ENCODE assay signal across 8 cellular contexts in genomic region chr17:81977211-81978091, GRCh38. TPM values are rescaled to one million over a fixed set of nuclear protein-coding genes. Genes with fewer than 3 reads are reported as not detected.
A peak's percentile ranks its signal among the peaks of the same experiment; 100 is the strongest.
DNase-seq lines count a peak whose midpoint lies in the region; ATAC-seq and TF ChIP-seq lines count a peak whose summit lies in the region.

Gene ASPSCR1, plus strand, starts transcription at chr17:81977629. Its CDS starts 18 bp downstream, at chr17:81977647.

- CTCF ChIA-PET in RWPE1 (lab: Yijun Ruan, JAX), result interaction anchor here (0.6 to 1.0 kb wide), 2 partner anchors 11 to 60 kb away, joined by 3 to 4 read pairs; partner anchors contain the start of gene DCXR

- intact Hi-C loops in activated T-helper 2 cell treated with anti-CD3 and anti-CD28 coated beads, Interferon-gamma antibody, Interleukin-2, Interleukin-4, amounts not matched to agents 10 μg/mL and 5 μg/mL and 100 μg/mL, durations not matched to agents 14 hours and 24 hours and 36 hours (cut with micrococcal nuclease), result loop anchor here (1.0 kb wide), 1 partner anchor 9 kb away; no protein-coding TSS in a partner anchor

- POLR2A ChIA-PET in RWPE1 (lab: Yijun Ruan, JAX; ENCODE audit: low non-redundant PET), result interaction anchor here (0.6 to 1.2 kb wide), 3 partner anchors 8 to 14 kb away, joined by 3 to 5 read pairs (median 3); no protein-coding TSS in a partner anchor

- H3K36me3 Mint-ChIP-seq in activated T-helper 2 cell treated with anti-CD3 and anti-CD28 coated beads, Interferon-gamma antibody, Interleukin-2, Interleukin-4, amounts not matched to agents 10 μg/mL and 5 μg/mL and 100 μg/mL, durations not matched to agents 14 hours and 24 hours and 36 hours (ENCODE audit: low read depth), result peaks cover 13% of the 10 kb centered on the region
- H3K36me3 Mint-ChIP-seq in nephron (ENCODE audit: low read depth), result peaks cover 13% of the 10 kb centered on the region

- DNase-seq in DMS79 treated with DMSO at 0.1 percent for 48 hours (lab: John Stamatoyannopoulos, UW) (peak; percentile 55), KG1 (lab: John Stamatoyannopoulos, UW) (peak; percentile 88), RWPE1 (ENCODE audit: low spot score) (peak; percentile 83), fibroblast of pulmonary artery (ENCODE audit: low read depth) (peak; percentile 93)
- peak; percentile 87 for DNase-seq in activated T-helper 2 cell treated with anti-CD3 and anti-CD28 coated beads, Interferon-gamma antibody, Interleukin-2, Interleukin-4, amounts not matched to agents 10 μg/mL and 5 μg/mL and 100 μg/mL, durations not matched to agents 14 hours and 24 hours and 36 hours (ENCODE audit: low spot score)
- peak; percentile 83 for DNase-seq in stimulated activated naive CD4-positive, alpha-beta T cell treated with Interleukin-2 at 50 U/mL for 16 hours (lab: John Stamatoyannopoulos, UW)

- peak within 1 kb of the TSS; percentile 81 for H3K4me3 ChIP-seq in fibroblast of pulmonary artery (replicated peaks; ENCODE audit: low read depth, low read length)

- peaks cover 6% of the 10 kb centered on the region for H3K27me3 Mint-ChIP-seq in activated T-helper 2 cell treated with anti-CD3 and anti-CD28 coated beads, Interferon-gamma antibody, Interleukin-2, Interleukin-4, amounts not matched to agents 10 μg/mL and 5 μg/mL and 100 μg/mL, durations not matched to agents 14 hours and 24 hours and 36 hours (ENCODE audit: low read depth)
- no peaks in the 10 kb centered on the region for H3K27me3 Mint-ChIP-seq in nephron (ENCODE audit: low read depth)

- peaks cover 7% of the 10 kb centered on the region for H3K9me3 Mint-ChIP-seq in activated T-helper 2 cell treated with anti-CD3 and anti-CD28 coated beads, Interferon-gamma antibody, Interleukin-2, Interleukin-4, amounts not matched to agents 10 μg/mL and 5 μg/mL and 100 μg/mL, durations not matched to agents 14 hours and 24 hours and 36 hours
- H3K9me3 Mint-ChIP-seq in nephron, result peaks cover 11% of the 10 kb centered on the region

- peak within 1 kb of the TSS; percentile 86 for H3K27ac Mint-ChIP-seq in activated T-helper 2 cell treated with anti-CD3 and anti-CD28 coated beads, Interferon-gamma antibody, Interleukin-2, Interleukin-4, amounts not matched to agents 10 μg/mL and 5 μg/mL and 100 μg/mL, durations not matched to agents 14 hours and 24 hours and 36 hours
- H3K27ac Mint-ChIP-seq in nephron, result peak within 1 kb of the TSS; percentile 83 to 99 (median 88)

- H3K27ac ChIP-seq in RWPE1, result peak within 1 kb of the TSS; percentile 88

- peaks cover 22% of the 10 kb centered on the region for H3K4me1 Mint-ChIP-seq in activated T-helper 2 cell treated with anti-CD3 and anti-CD28 coated beads, Interferon-gamma antibody, Interleukin-2, Interleukin-4, amounts not matched to agents 10 μg/mL and 5 μg/mL and 100 μg/mL, durations not matched to agents 14 hours and 24 hours and 36 hours (ENCODE audit: low read depth)
- H3K4me1 Mint-ChIP-seq in nephron, result peaks cover 16% of the 10 kb centered on the region

- TF ChIP-seq CTCF in RWPE1 (conservative IDR thresholded peaks at IDR 0.05; ENCODE audit: low read depth) (no peak), fibroblast of pulmonary artery (IDR thresholded peaks at IDR 0.05; ENCODE audit: low read length, missing control alignments) (no peak), nephron (IDR thresholded peaks at IDR 0.05; ENCODE audit: unreplicated experiment in 3 of 3) (no peak)

- H3K4me3 Mint-ChIP-seq in activated T-helper 2 cell treated with anti-CD3 and anti-CD28 coated beads, Interferon-gamma antibody, Interleukin-2, Interleukin-4, amounts not matched to agents 10 μg/mL and 5 μg/mL and 100 μg/mL, durations not matched to agents 14 hours and 24 hours and 36 hours (ENCODE audit: low read depth), result peak within 1 kb of the TSS; percentile 94
- peak within 1 kb of the TSS; percentile 96 to 97 (median 96) for H3K4me3 Mint-ChIP-seq in nephron

- ATAC-seq in GM21723 (IDR thresholded peaks at IDR 0.05; ENCODE audit: unreplicated experiment), result peak; percentile 79

RNA-seq across cellular contexts. Expression of gene ASPSCR1, which starts in this region (rescaled TPM):
- 32.9 and 33.8 TPM in 2 replicates for total RNA-seq in activated T-helper 2 cell treated with anti-CD3 and anti-CD28 coated beads, Interferon-gamma antibody, Interleukin-2, Interleukin-4, amounts not matched to agents 10 μg/mL and 5 μg/mL and 100 μg/mL, durations not matched to agents 14 hours and 24 hours and 36 hours

Comparison
In these comparisons a context has a peak if more than half of its experiments do, and no peak if none do; other contexts are left out.
1. Peak in every context shown above with its lines: DNase-seq, ATAC-seq, H3K4me3 ChIP-seq and H3K27ac ChIP-seq.